Comparison of ENCODE assay signal across 12 cellular contexts in genomic region chr17:69574257-69575197, GRCh38.
DNase-seq lines count a peak whose midpoint lies in the region; ATAC-seq and TF ChIP-seq lines count a peak whose summit lies in the region.
"Had no signal": no experiment of that assay in that cellular context is flagged by ENCODE, and none has a peak within 500 bp of the region (broad histone marks: within the 10 kb centered on the region; RNA-seq: fewer than 3 reads in every experiment).

No MANE protein-coding gene starts in this region.

- H3K4me3 ChIP-seq in ACC112 (ENCODE audit: low read depth, low read length) (peak overlapping the region; percentile 11; the same call in 1 of the 2 replicates), IMR-90 (ENCODE audit: insufficient read depth, low read depth, low read length) (no peak overlapping the region), Peyer's patch (no peak overlapping the region)

- H3K27ac ChIP-seq in ACC112 (ENCODE audit: low read depth, low read length) = peak overlapping the region; percentile 61
- H3K27ac ChIP-seq in IMR-90 (ENCODE audit: insufficient read depth, low read length) = peak overlapping the region; percentile 99
- H3K27ac ChIP-seq in Peyer's patch = peak overlapping the region in 1 of 4 donors; percentile 4

- H3K4me1 Mint-ChIP-seq in naive B cell = peaks cover 5 to 27% (median 15%) of the 10 kb centered on the region in 3 donors

- peak overlapping the region; percentile 39 for H3K9ac ChIP-seq in IMR-90 (ENCODE audit: low read depth, low read length)

- H3K4me2 ChIP-seq in IMR-90 (ENCODE audit: low read depth, low read length) = peak overlapping the region; percentile 25; the same call in 1 of the 2 replicates

- no peaks in the 10 kb centered on the region for H3K79me1 ChIP-seq in IMR-90 (ENCODE audit: low read depth in 1 of 2, low read length in 2 of 2)

- peak overlapping the region; percentile 42; the same call in 1 of the 2 replicates for H3K56ac ChIP-seq in IMR-90 (ENCODE audit: extremely low read depth, insufficient read depth, low read length)

- H2BK15ac ChIP-seq in IMR-90 (ENCODE audit: low read depth, low read length) = peak overlapping the region; percentile 97

- 67% methylated on average over 1 of the region's 10 CpGs; no CpG with 5 or more reads in 1 of the 2 experiments for whole genome bisulfite sequencing in IMR-90 (ENCODE audit: extremely low coverage in 2 of 2, insufficient read length in 1 of 2), 2 experiments

- peak overlapping the region; percentile 96 for H3K14ac ChIP-seq in IMR-90 (replicated peaks; ENCODE audit: low read depth, low read length)

- H3K36me3 Mint-ChIP-seq in naive B cell = no peaks in the 10 kb centered on the region

- no peaks in the 10 kb centered on the region for H3K36me3 ChIP-seq in ACC112 (ENCODE audit: insufficient read depth, low read length)
- no peaks in the 10 kb centered on the region for H3K36me3 ChIP-seq in IMR-90 (ENCODE audit: control insufficient read depth, insufficient read depth, low read length)
- H3K36me3 ChIP-seq in Peyer's patch = no peaks in the 10 kb centered on the region

- H2AFZ ChIP-seq in ACC112 (ENCODE audit: low read length, unreplicated experiment) (peak overlapping the region; percentile 15), IMR-90 (replicated peaks; ENCODE audit: low read length, poor library complexity) (peak overlapping the region; percentile 17)

- ATAC-seq in IMR-90 (ENCODE audit: low read depth) (peak; percentile 77), naive B cell (ENCODE audit: low read depth in 2 of 2) (no peak), HG03095 (IDR thresholded peaks at IDR 0.05; ENCODE audit: unreplicated experiment) (no peak)

- dilution Hi-C loops in IMR-90 (cut with HindIII; ENCODE audit: low sequenced_read_pairs, unreplicated experiment) = no loop called here

- H2BK120ac ChIP-seq in IMR-90 (ENCODE audit: low read depth, low read length) = peak overlapping the region; percentile 94

- DNase-seq in IMR-90 (peak; percentile 77), dermis blood vessel endothelial cell (peak; percentile 47), naive B cell (no peak), activated gamma-delta T cell treated with Interleukin-2 at 50 U/mL for 16 hours (no peak), Peyer's patch (no peak), pons (ENCODE audit: low spot score) (no peak)
- DNase-seq: activated naive CD4-positive, alpha-beta T cell; effector CD8-positive, alpha-beta T cell; NCI-H1694 treated with DMSO at 0.1 percent for 48 hours had no signal

- CTCF ChIA-PET in IMR-90 (lab: Yijun Ruan, JAX) = interaction anchor here (0.6 to 1.7 kb wide), 3 partner anchors 18 to 34 kb away, joined by 4 read pairs; no protein-coding TSS in a partner anchor

- no peak overlapping the region for H2AK9ac ChIP-seq in IMR-90 (replicated peaks; ENCODE audit: low read depth, low read length, poor library complexity)

- H3K9me3 ChIP-seq in IMR-90 (ENCODE audit: control insufficient read depth, insufficient read depth, low read length) = no peaks in the 10 kb centered on the region
- no peaks in the 10 kb centered on the region for H3K9me3 ChIP-seq in Peyer's patch

- H2BK20ac ChIP-seq in IMR-90 (ENCODE audit: low read depth, low read length) = peak overlapping the region; percentile 92

- in situ Hi-C loops in IMR-90 (cut with MboI; ENCODE audit: low sequenced_read_pairs) = no loop called here

- TF ChIP-seq RAD21 in IMR-90 (IDR thresholded peaks at IDR 0.05; ENCODE audit: low read length) = no peak

- BruUV-seq in IMR-90 (replicated peaks; lab: Mats Ljungman, UMichigan) = no TSS peak

- no peaks in the 10 kb centered on the region for H4K20me1 ChIP-seq in IMR-90 (ENCODE audit: insufficient read depth, low read length)

- peak overlapping the region; percentile 91 for H2BK5ac ChIP-seq in IMR-90 (ENCODE audit: low read depth, low read length, poor library complexity, severe bottlenecking)

- peak overlapping the region; percentile 81 for H3K23ac ChIP-seq in IMR-90 (ENCODE audit: low read depth, low read length)

- peak overlapping the region; percentile 90 for H2AK5ac ChIP-seq in IMR-90 (ENCODE audit: low read depth, low read length)

- peaks cover 3% of the 10 kb centered on the region; the same call in 1 of the 2 replicates for H3K9me1 ChIP-seq in IMR-90 (ENCODE audit: insufficient read depth, low read length)

- intact Hi-C loops in IMR-90 (cut with micrococcal nuclease) = loop anchor here (1.0 to 10.0 kb wide), 4 partner anchors 19 to 564 kb away; no protein-coding TSS in a partner anchor

- no peaks in the 10 kb centered on the region for H3K9me3 Mint-ChIP-seq in naive B cell

- peak overlapping the region; percentile 95 for H3K4ac ChIP-seq in IMR-90 (ENCODE audit: low read depth, low read length)

- peak overlapping the region in 5 of 6 donors; percentile 0 to 53 (median 12) for H3K27ac Mint-ChIP-seq in naive B cell
- H3K27ac Mint-ChIP-seq: B cell had no signal

- H4K8ac ChIP-seq in IMR-90 (ENCODE audit: low read depth in 2 of 2, low read length in 2 of 2) = peak overlapping the region; percentile 69 to 91

- peak overlapping the region; percentile 89 for H4K91ac ChIP-seq in IMR-90 (ENCODE audit: insufficient read depth, low read depth, low read length)

- TF ChIP-seq POLR2A in IMR-90 (IDR thresholded peaks at IDR 0.05; ENCODE audit: low read depth, low read length) = no peak
- TF ChIP-seq POLR2A in Peyer's patch (IDR thresholded peaks at IDR 0.05) = no peak

- H3K27me3 ChIP-seq in ACC112 (ENCODE audit: insufficient read depth, low read length) (no peaks in the 10 kb centered on the region), IMR-90 (ENCODE audit: control insufficient read depth, insufficient read depth, low read length) (no peaks in the 10 kb centered on the region), Peyer's patch (no peaks in the 10 kb centered on the region)

- H3K4me3 Mint-ChIP-seq in naive B cell = no peak overlapping the region

- H4K5ac ChIP-seq in IMR-90 (ENCODE audit: low read depth, low read length) = peak overlapping the region; percentile 100

- H3K79me2 ChIP-seq in ACC112 (ENCODE audit: control insufficient read depth, insufficient read depth, low read length, unreplicated experiment) = no peaks in the 10 kb centered on the region

- POLR2A ChIA-PET in IMR-90 (lab: Charles Lee; ENCODE audit: unreplicated experiment) = no interaction called here

- peaks cover 0 to 1% (median 0%) of the 10 kb centered on the region in 3 donors for H3K27me3 Mint-ChIP-seq in naive B cell
- H3K27me3 Mint-ChIP-seq: B cell had no signal

- H3K18ac ChIP-seq in IMR-90 (ENCODE audit: low read depth, low read length) = peak overlapping the region; percentile 100

- TF ChIP-seq CTCF in IMR-90 (conservative IDR thresholded peaks at IDR 0.05; ENCODE audit: low read depth, low read length) (no peak), Peyer's patch (IDR thresholded peaks at IDR 0.05) (no peak)

- H3K4me1 ChIP-seq in ACC112 (ENCODE audit: control insufficient read depth, insufficient read depth, low read length, unreplicated experiment) (peaks cover 23% of the 10 kb centered on the region), IMR-90 (ENCODE audit: control insufficient read depth, insufficient read depth, low read length) (peaks cover 13% of the 10 kb centered on the region), Peyer's patch (peaks cover 0 to 9% (median 0%) of the 10 kb centered on the region in 4 donors)

TF ChIP-seq in IMR-90, 13 proteins besides CTCF, POLR2A, EP300 and RAD21:
- TF ChIP-seq SMC3 (IDR thresholded peaks at IDR 0.05; ENCODE audit: low read depth, low read length) = no peak
- 0 out of 2 replicates have a peak, but pooled peaks have one; percentile 9 for TF ChIP-seq MAFK (IDR thresholded peaks at IDR 0.05; ENCODE audit: low read depth, low read length)
- no peak for TF ChIP-seq MXI1 (IDR thresholded peaks at IDR 0.05; ENCODE audit: borderline replicate concordance, low read depth, low read length)
- TF ChIP-seq NFE2L2 (IDR thresholded peaks at IDR 0.05; ENCODE audit: low read depth, low read length) = peak; percentile 85

Comparison
In these comparisons a context has a peak if more than half of its experiments do, and no peak if none do; other contexts are left out.
1. DNase-seq: peak in IMR-90 (single experiment) and dermis blood vessel endothelial cell (single experiment); none in naive B cell (single experiment), activated gamma-delta T cell treated with Interleukin-2 at 50 U/mL for 16 hours (single experiment), Peyer's patch (0 of 3) and pons (single experiment).